ENCODE assay signal across 8 cellular contexts in genomic region chr1:92784051-92784638, GRCh38. TPM values are rescaled to one million over a fixed set of nuclear protein-coding genes. Genes with fewer than 3 reads are reported as not detected.
DNase-seq lines count a peak whose midpoint lies in the region; ATAC-seq and TF ChIP-seq lines count a peak whose summit lies in the region.

No MANE protein-coding gene starts in this region.

- H3K4ac ChIP-seq in trophoblast cell (ENCODE audit: low read depth, low read length), result peak overlapping the region; percentile 87

- peak overlapping the region; percentile 82 for H4K91ac ChIP-seq in trophoblast cell (ENCODE audit: low read depth, low read length)

- no peaks in the 10 kb centered on the region for H3K27me3 ChIP-seq in CD8-positive, alpha-beta T cell (ENCODE audit: insufficient read depth, low read length)
- H3K27me3 ChIP-seq in heart left ventricle (peaks cover 0 to 3% (median 0%) of the 10 kb centered on the region in 9 donors), trophoblast cell (ENCODE audit: insufficient read depth, low read length) (no peaks in the 10 kb centered on the region)

- H3K18ac ChIP-seq in trophoblast cell (ENCODE audit: low read length), result peak overlapping the region; percentile 89

- no peaks in the 10 kb centered on the region for H3K36me3 Mint-ChIP-seq in CD8-positive, alpha-beta T cell
- H3K36me3 Mint-ChIP-seq in activated naive CD4-positive, alpha-beta T cell treated with anti-CD3 and anti-CD28 coated beads, Interleukin-2, amount 50 U/mL, for 72 hours, result no peaks in the 10 kb centered on the region

- peak overlapping the region; percentile 92 for H2BK5ac ChIP-seq in trophoblast cell (ENCODE audit: low read depth, low read length, poor library complexity)

- intact Hi-C loops in CD8-positive, alpha-beta T cell (cut with DNase I, micrococcal nuclease), result loop anchor here in 1 of 2 experiments (2.0 kb wide), 1 partner anchor 49 kb away; the partner anchor contains the start of gene RPL5
- intact Hi-C loops in heart left ventricle (cut with DNase I), result loop anchor here in 3 of 10 donors (2.0 to 5.0 kb wide), 5 partner anchors 21 to 49 kb away; partner anchors contain the start of gene RPL5 (in 2 of the 3)

- no peak overlapping the region for H2BK12ac ChIP-seq in trophoblast cell (ENCODE audit: low read length)

- no peak overlapping the region for H3K27ac Mint-ChIP-seq in CD8-positive, alpha-beta T cell
- H3K27ac Mint-ChIP-seq in activated naive CD4-positive, alpha-beta T cell treated with anti-CD3 and anti-CD28 coated beads, Interleukin-2, amount 50 U/mL, for 72 hours, result no peak overlapping the region

- H3K14ac ChIP-seq in trophoblast cell (ENCODE audit: low read length), result peak overlapping the region; percentile 97

- H3K9me3 ChIP-seq in CD8-positive, alpha-beta T cell (ENCODE audit: low read length), result no peaks in the 10 kb centered on the region
- no peaks in the 10 kb centered on the region for H3K9me3 ChIP-seq in heart left ventricle
- no peaks in the 10 kb centered on the region for H3K9me3 ChIP-seq in trophoblast cell (ENCODE audit: insufficient read depth, low read depth, low read length)

- H3K23ac ChIP-seq in trophoblast cell (ENCODE audit: low read length), result no peak overlapping the region

- H3K4me1 Mint-ChIP-seq in CD8-positive, alpha-beta T cell (ENCODE audit: low read depth), result peaks cover 20% of the 10 kb centered on the region

- H3K4me1 ChIP-seq in CD8-positive, alpha-beta T cell (ENCODE audit: insufficient read depth, low read length), result peaks cover 19% of the 10 kb centered on the region
- H3K4me1 ChIP-seq in heart left ventricle (peaks cover 0 to 39% (median 22%) of the 10 kb centered on the region in 12 donors), trophoblast cell (ENCODE audit: control insufficient read depth in 1 of 2, insufficient read depth in 2 of 2, low read length in 2 of 2) (peaks cover 0 to 6% of the 10 kb centered on the region in 2 experiments)

- CTCF ChIA-PET in CD8-positive, alpha-beta T cell (lab: Charles Lee), result no interaction called here

- peak overlapping the region; percentile 85 for H3K4me2 ChIP-seq in trophoblast cell (ENCODE audit: low read length)

- peak overlapping the region; percentile 87 for H2AFZ ChIP-seq in trophoblast cell (ENCODE audit: insufficient read depth, low read length, poor library complexity)

- TF ChIP-seq POLR2A in heart left ventricle (IDR thresholded peaks at IDR 0.05), result no peak

- H2AK5ac ChIP-seq in trophoblast cell (ENCODE audit: low read length), result peak overlapping the region; percentile 3

- H3K79me2 ChIP-seq in trophoblast cell (ENCODE audit: control insufficient read depth, insufficient read depth, low read length, poor library complexity), result peaks cover 9% of the 10 kb centered on the region

- H3K27ac ChIP-seq in CD8-positive, alpha-beta T cell (ENCODE audit: low read depth, low read length), result no peak overlapping the region
- H3K27ac ChIP-seq in heart left ventricle (peak overlapping the region; percentile 94 to 99 (median 97)), trophoblast cell (ENCODE audit: low read depth, low read length) (peak overlapping the region; percentile 63)

- TF ChIP-seq CTCF in CD8-positive, alpha-beta T cell (IDR thresholded peaks at IDR 0.05), result no peak
- no peak for TF ChIP-seq CTCF in heart left ventricle (IDR thresholded peaks at IDR 0.05)

- H3K4me3 Mint-ChIP-seq in CD8-positive, alpha-beta T cell, result peak overlapping the region; percentile 80

- 1% methylated on average over 5 to 25 of the region's 25 CpGs for WGBS in heart left ventricle, 4 donors
- WGBS in trophoblast cell (ENCODE audit: extremely low coverage, insufficient coverage, insufficient read length), result no CpG with 5 or more reads among the region's 25 CpGs

- DNase-seq in CD8-positive, alpha-beta T cell, result peak in 6 of 7 experiments; percentile 3 to 49 (median 14)
- DNase-seq in NCI-H69 (lab: John Stamatoyannopoulos, UW) (peak; percentile 16), heart left ventricle (peak in 2 of 5 donors; percentile 49 to 63), trophoblast cell (peak; percentile 25 to 53), COLO668 (lab: John Stamatoyannopoulos, UW; ENCODE audit: unreplicated experiment) (no peak)
- DNase-seq in activated naive CD4-positive, alpha-beta T cell treated with anti-CD3 and anti-CD28 coated beads, Interleukin-2, amount 50 U/mL, for 72 hours (ENCODE audit: low spot score in 2 of 2), result peak in 1 of 2 donors; percentile 51

- H3K9me3 Mint-ChIP-seq in CD8-positive, alpha-beta T cell, result no peaks in the 10 kb centered on the region
- no peaks in the 10 kb centered on the region for H3K9me3 Mint-ChIP-seq in activated naive CD4-positive, alpha-beta T cell treated with anti-CD3 and anti-CD28 coated beads, Interleukin-2, amount 50 U/mL, for 72 hours

- peak; percentile 30 for ATAC-seq in CD8-positive, alpha-beta T cell
- ATAC-seq in GM21528 (IDR thresholded peaks at IDR 0.05; ENCODE audit: low FRiP score, unreplicated experiment) (peak; percentile 12), heart left ventricle (peak in 1 of 4 donors; percentile 2), HG02571 (IDR thresholded peaks at IDR 0.05; ENCODE audit: unreplicated experiment) (no peak)
- ATAC-seq in activated naive CD4-positive, alpha-beta T cell treated with anti-CD3 and anti-CD28 coated beads, Interleukin-2, amount 50 U/mL, for 72 hours, result peak; percentile 65 to 77

- peak overlapping the region; percentile 91 for H4K8ac ChIP-seq in trophoblast cell (ENCODE audit: low read depth, low read length)

- peaks cover 52% of the 10 kb centered on the region for H3K27me3 Mint-ChIP-seq in CD8-positive, alpha-beta T cell (ENCODE audit: low read depth)

- POLR2A ChIA-PET in CD8-positive, alpha-beta T cell (lab: Charles Lee), result no interaction called here

- H3K79me1 ChIP-seq in trophoblast cell (ENCODE audit: low read length), result peaks cover 13% of the 10 kb centered on the region

- H3K9ac ChIP-seq in trophoblast cell (ENCODE audit: low read length), result peak overlapping the region; percentile 8

- H4K12ac ChIP-seq in trophoblast cell (ENCODE audit: low read depth, low read length), result peak overlapping the region; percentile 85

- peak overlapping the region; percentile 69 for H3K4me3 ChIP-seq in CD8-positive, alpha-beta T cell (ENCODE audit: low read depth, low read length)
- H3K4me3 ChIP-seq in heart left ventricle (peak overlapping the region; percentile 64 to 95 (median 81)), trophoblast cell (ENCODE audit: low read depth, low read length) (peak overlapping the region; percentile 92)

- H3K36me3 ChIP-seq in CD8-positive, alpha-beta T cell (ENCODE audit: insufficient read depth, low read length), result no peaks in the 10 kb centered on the region
- H3K36me3 ChIP-seq in heart left ventricle (no peaks in the 10 kb centered on the region), trophoblast cell (ENCODE audit: control insufficient read depth in 1 of 2, insufficient read depth in 2 of 2, low read length in 2 of 2) (no peaks in the 10 kb centered on the region)

- peak overlapping the region; percentile 78 for H2BK120ac ChIP-seq in trophoblast cell (ENCODE audit: insufficient read depth, low read length, poor library complexity)

RNA-seq across cellular contexts. Expression of gene EVI5, which starts 0.8 kb away (rescaled TPM):
- total RNA-seq in CD8-positive, alpha-beta T cell, result 1 to 10 TPM in 1 of 2 experiments, under 1 TPM in 1; 0.25 to 1.2 TPM
- 10 to 100 TPM; 20.9 to 68.0 TPM for total RNA-seq in activated naive CD4-positive, alpha-beta T cell treated with anti-CD3 and anti-CD28 coated beads, Interleukin-2, amount 50 U/mL, for 72 hours
- total RNA-seq in heart left ventricle, result 10 to 100 TPM; 16.7 to 34.6 (median 27.3) TPM
- 10 to 100 TPM in 1 of 2 donors, 1 to 10 TPM in 1; 3.5 to 14.3 TPM for polyA plus RNA-seq in heart left ventricle
- 17.8 and 20.6 TPM in 2 replicates for polyA plus RNA-seq in trophoblast cell (2013)

RNA-seq across cellular contexts. Expression of gene RPL5, which starts 47.7 kb away (rescaled TPM):
- 1,000 to 10,000 TPM; 1,826 to 1,914 TPM for total RNA-seq in CD8-positive, alpha-beta T cell
- 1,000 to 10,000 TPM; 1,289 to 1,743 TPM for total RNA-seq in activated naive CD4-positive, alpha-beta T cell treated with anti-CD3 and anti-CD28 coated beads, Interleukin-2, amount 50 U/mL, for 72 hours
- 100 to 1,000 TPM; 463 to 779 (median 580) TPM for total RNA-seq in heart left ventricle
- polyA plus RNA-seq in heart left ventricle, result 1,000 to 10,000 TPM; 1,040 to 1,711 TPM
- 3,279 and 3,316 TPM in 2 replicates for polyA plus RNA-seq in trophoblast cell (2013)

Comparison
In these comparisons a context has a peak if more than half of its experiments do, and no peak if none do; other contexts are left out.
1. RNA of gene EVI5, which starts 0.8 kb away (total RNA-seq): 20.9 to 68.0 TPM in activated naive CD4-positive, alpha-beta T cell treated with anti-CD3 and anti-CD28 coated beads, Interleukin-2, amount 50 U/mL, for 72 hours and 16.7 to 34.6 TPM in heart left ventricle; 0.25 to 1.2 TPM in CD8-positive, alpha-beta T cell; every median in the first group is over 4 times any median in the second.
2. Peak in every context shown above with its lines, with median percentiles within 50 percentile points of each other: H3K4me3 ChIP-seq.